In the genomic region with DNA sequence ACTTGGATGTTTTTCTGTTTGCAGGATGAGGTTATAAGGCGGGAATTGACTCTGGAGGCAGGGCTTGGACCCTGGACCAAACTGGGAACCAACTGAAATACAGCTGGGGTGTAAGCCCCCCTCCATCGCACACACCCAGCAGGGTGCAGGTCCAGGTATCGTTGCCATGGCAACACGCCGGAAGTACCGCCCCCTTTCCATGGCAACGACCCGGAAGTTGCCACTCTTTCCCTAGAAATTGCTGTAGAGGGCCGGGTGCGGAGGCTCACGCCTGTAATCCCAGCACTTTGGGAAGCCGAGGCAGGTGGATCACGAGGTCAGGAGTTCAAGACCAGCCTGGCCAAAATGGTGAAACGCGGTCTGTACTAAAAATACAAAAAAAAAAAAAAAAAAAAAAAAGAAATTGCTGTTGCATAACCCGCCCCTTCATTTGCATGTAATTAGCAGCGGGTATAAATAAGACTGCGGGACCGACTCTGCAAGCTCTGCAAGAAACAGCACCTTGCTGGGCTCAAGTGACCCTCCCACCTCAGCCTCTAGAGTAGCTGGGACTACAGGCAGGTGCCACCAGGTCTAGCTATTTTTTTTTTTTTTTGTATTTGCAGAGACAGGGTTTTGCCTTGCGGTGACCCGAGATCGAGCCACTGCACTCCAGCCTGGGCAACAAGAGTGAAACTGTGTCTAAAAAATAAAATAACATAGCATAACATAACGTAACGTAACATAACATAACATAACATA, we compare ENCODE assay signal across 2 cellular contexts.
TF ChIP-seq lines count a peak whose summit lies in the region.

No MANE protein-coding gene starts in this region.

TF ChIP-seq in GM23338, 12 proteins besides CTCF, POLR2A, EP300 and RAD21 (continued from another document):
- TF ChIP-seq REST (IDR thresholded peaks at IDR 0.05; ENCODE audit: unreplicated experiment) (no peak), JUNB (IDR thresholded peaks at IDR 0.05; ENCODE audit: unreplicated experiment) (no peak), EZH2 (IDR thresholded peaks at IDR 0.05; ENCODE audit: low read depth, unreplicated experiment) (no peak)

TF ChIP-seq in HepG2, 621 proteins besides CTCF, POLR2A, EP300 and RAD21:
- TF ChIP-seq, protein P1, sequence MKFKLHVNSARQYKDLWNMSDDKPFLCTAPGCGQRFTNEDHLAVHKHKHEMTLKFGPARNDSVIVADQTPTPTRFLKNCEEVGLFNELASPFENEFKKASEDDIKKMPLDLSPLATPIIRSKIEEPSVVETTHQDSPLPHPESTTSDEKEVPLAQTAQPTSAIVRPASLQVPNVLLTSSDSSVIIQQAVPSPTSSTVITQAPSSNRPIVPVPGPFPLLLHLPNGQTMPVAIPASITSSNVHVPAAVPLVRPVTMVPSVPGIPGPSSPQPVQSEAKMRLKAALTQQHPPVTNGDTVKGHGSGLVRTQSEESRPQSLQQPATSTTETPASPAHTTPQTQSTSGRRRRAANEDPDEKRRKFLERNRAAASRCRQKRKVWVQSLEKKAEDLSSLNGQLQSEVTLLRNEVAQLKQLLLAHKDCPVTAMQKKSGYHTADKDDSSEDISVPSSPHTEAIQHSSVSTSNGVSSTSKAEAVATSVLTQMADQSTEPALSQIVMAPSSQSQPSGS (CRISPR knock-in tag; IDR thresholded peaks at IDR 0.05): no peak
- TF ChIP-seq NR2C2 (CRISPR knock-in tag; IDR thresholded peaks at IDR 0.05; ENCODE audit: borderline replicate concordance) (peak; percentile 76), GABPA (IDR thresholded peaks at IDR 0.05; ENCODE audit: low read depth, low read length) (peak; percentile 50), GABPA (CRISPR knock-in tag; IDR thresholded peaks at IDR 0.05; ENCODE audit: low read depth) (peak; percentile 62), RFX1 (IDR thresholded peaks at IDR 0.05) (peak; percentile 70), RFX3 (CRISPR knock-in tag; IDR thresholded peaks at IDR 0.05) (peak; percentile 50; the same call in 1 of the 2 replicates), SATB2 (CRISPR knock-in tag; IDR thresholded peaks at IDR 0.05) (no peak), PHB2 (IDR thresholded peaks at IDR 0.05; ENCODE audit: partially characterized antibody) (no peak), ZNF101 (CRISPR knock-in tag; IDR thresholded peaks at IDR 0.05; ENCODE audit: borderline replicate concordance, low read depth) (no peak), GABPB1 (CRISPR knock-in tag; IDR thresholded peaks at IDR 0.05) (peak; percentile 38; the same call in 1 of the 2 replicates), RFX5 (IDR thresholded peaks at IDR 0.05; ENCODE audit: low read depth, low read length) (0 out of 2 replicates have a peak, but pooled peaks have one; percentile 31)
TF ChIP-seq in HepG2: peak in this region for 6.
